21 cellular contexts compared by ENCODE assay signal in the genomic region with DNA sequence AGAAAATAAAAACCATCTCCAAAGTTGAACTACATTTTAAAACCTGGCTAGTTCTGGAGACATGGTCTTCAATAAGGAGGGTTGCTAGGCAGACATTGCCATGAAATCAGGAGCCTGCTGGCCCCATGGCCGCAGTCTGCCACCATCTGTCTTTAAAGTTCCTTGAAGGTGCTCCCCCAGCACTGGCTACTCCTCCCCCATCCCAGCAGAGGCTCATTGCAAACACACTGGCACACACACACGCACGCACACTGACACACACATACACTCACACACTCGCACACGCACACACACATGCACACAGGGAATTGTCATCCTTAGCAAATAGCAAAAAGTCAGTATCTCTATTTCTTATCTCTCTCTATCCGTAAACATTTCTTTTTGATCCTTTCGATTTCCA.
"Had no signal": no experiment of that assay in that cellular context is flagged by ENCODE, and none has a peak within 500 bp of the region (broad histone marks: within the 10 kb centered on the region; RNA-seq: fewer than 3 reads in every experiment).

No MANE protein-coding gene starts in this region.

- H3K4me3 Mint-ChIP-seq: naive thymus-derived CD8-positive, alpha-beta T cell; stimulated activated memory B cell treated with anti-CD40 and anti-IgM and Interleukin-4, amounts not matched to agents 10 μg/mL and 1 μg/mL and 100 μg/mL, for 72 hours; stimulated activated naive CD8-positive, alpha-beta T cell treated with anti-CD3 and anti-CD28 coated beads, Interleukin-15, Interleukin-2, amounts not matched to agents 100 ng/mL and 50 ng/mL, for 24 hours had no signal

- H3K27ac ChIP-seq: epithelial cell of prostate, esophagus muscularis mucosa, gastrocnemius medialis, parathyroid adenoma, psoas muscle, spleen, testis, tibial nerve had no signal

- H3K36me3 Mint-ChIP-seq: stimulated activated memory B cell treated with anti-CD40 and anti-IgM and Interleukin-4, amounts not matched to agents 10 μg/mL and 1 μg/mL and 100 μg/mL, for 72 hours had no signal

- H3K4me3 ChIP-seq: esophagus muscularis mucosa, gastrocnemius medialis, mucosa of descending colon, psoas muscle, spleen, testis, tibial nerve had no signal

- H3K4me1 ChIP-seq: esophagus muscularis mucosa, gastrocnemius medialis, parathyroid adenoma, psoas muscle, spleen, testis, tibial nerve had no signal

- H3K9me3 Mint-ChIP-seq: naive thymus-derived CD8-positive, alpha-beta T cell; stimulated activated memory B cell treated with anti-CD40 and anti-IgM and Interleukin-4, amounts not matched to agents 10 μg/mL and 1 μg/mL and 100 μg/mL, for 72 hours; stimulated activated naive CD8-positive, alpha-beta T cell treated with anti-CD3 and anti-CD28 coated beads, Interleukin-15, Interleukin-2, amounts not matched to agents 100 ng/mL and 50 ng/mL, for 24 hours had no signal

- H3K9me3 ChIP-seq: esophagus muscularis mucosa, gastrocnemius medialis, mucosa of descending colon, psoas muscle, spleen, testis, tibial nerve had no signal

- ATAC-seq: gastrocnemius medialis; left lobe of liver; mucosa of descending colon; naive thymus-derived CD8-positive, alpha-beta T cell; psoas muscle; sciatic nerve; stimulated activated memory B cell treated with anti-CD40 and anti-IgM and Interleukin-4, amounts not matched to agents 10 μg/mL and 1 μg/mL and 100 μg/mL, for 72 hours had no signal

- H3K27ac Mint-ChIP-seq: stimulated activated memory B cell treated with anti-CD40 and anti-IgM and Interleukin-4, amounts not matched to agents 10 μg/mL and 1 μg/mL and 100 μg/mL, for 72 hours; stimulated activated naive CD8-positive, alpha-beta T cell treated with anti-CD3 and anti-CD28 coated beads, Interleukin-15, Interleukin-2, amounts not matched to agents 100 ng/mL and 50 ng/mL, for 24 hours had no signal

- DNase-seq: effector memory CD4-positive, alpha-beta T cell; gastrocnemius medialis; islet precursor cell; mammary epithelial cell; mucosa of descending colon; naive thymus-derived CD8-positive, alpha-beta T cell; psoas muscle; retina; spleen; stimulated activated CD4-positive, alpha-beta T cell treated with anti-CD3 and anti-CD28 coated beads, Interleukin-15, amount 100 ng/mL, for 24 hours; stimulated activated CD4-positive, alpha-beta T cell treated with anti-CD3 and anti-CD28 coated beads, Interleukin-1b, Interleukin-23, amount 100 ng/mL, for 48 hours; stimulated activated CD4-positive, alpha-beta T cell treated with anti-CD3 and anti-CD28 coated beads, Interleukin-4, amount 100 ng/mL, for 24 hours; testis had no signal

- H3K9ac ChIP-seq: parathyroid adenoma had no signal

- H3K36me3 ChIP-seq: esophagus muscularis mucosa, gastrocnemius medialis, spleen, tibial nerve had no signal

- H2AFZ ChIP-seq: parathyroid adenoma had no signal

- H3K4me1 Mint-ChIP-seq: stimulated activated memory B cell treated with anti-CD40 and anti-IgM and Interleukin-4, amounts not matched to agents 10 μg/mL and 1 μg/mL and 100 μg/mL, for 72 hours had no signal

- H3K27me3 ChIP-seq: testis had no signal
